8 cellular contexts compared by ENCODE assay signal in the genomic region with DNA sequence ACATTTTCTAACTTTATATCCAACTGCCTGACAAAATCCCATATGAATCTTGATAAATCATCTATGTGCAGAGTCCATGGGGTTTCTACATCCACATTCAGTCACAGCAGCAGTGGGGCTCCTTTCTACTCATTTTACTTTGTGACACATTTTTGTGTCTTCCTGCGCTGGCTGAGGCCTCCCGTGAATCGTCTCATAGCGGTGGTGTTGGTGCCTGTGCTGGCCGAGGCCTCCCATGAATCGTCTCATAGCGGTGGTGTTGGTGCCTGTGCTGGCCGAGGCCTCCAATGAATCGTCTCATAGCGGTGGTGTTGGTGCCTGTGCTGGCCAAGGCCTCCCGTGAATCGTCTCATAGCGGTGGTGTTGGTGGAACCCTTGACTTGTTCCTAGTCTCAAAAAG.
"Had no signal": no experiment of that assay in that cellular context is flagged by ENCODE, and none has a peak within 500 bp of the region (broad histone marks: within the 10 kb centered on the region; RNA-seq: fewer than 3 reads in every experiment).

No MANE protein-coding gene starts in this region.

- ATAC-seq: activated CD8-positive, alpha-beta T cell treated with anti-CD3 and anti-CD28 coated beads, Interleukin-2, amount 10 ng/mL, durations not matched to agents 7 days and 5 days; activated naive CD4-positive, alpha-beta T cell treated with anti-CD3 and anti-CD28 coated beads, Interleukin-2, amount 50 U/mL, for 72 hours; stimulated activated memory B cell treated with anti-CD40 and anti-IgM and Interleukin-4, amounts not matched to agents 10 μg/mL and 1 μg/mL and 100 μg/mL, for 72 hours had no signal

- DNase-seq: activated CD8-positive, alpha-beta T cell treated with anti-CD3 and anti-CD28 coated beads, Interleukin-2, amount 10 ng/mL, durations not matched to agents 7 days and 5 days; activated effector memory CD4-positive, alpha-beta T cell treated with anti-CD3 and anti-CD28 coated beads, Interleukin-2, amount 50 U/mL, for 16 hours; amniotic stem cell; immature natural killer cell; substantia nigra had no signal

- FAIRE-seq: urothelium cell line had no signal
